In genomic region chrX:106467943-106468342, GRCh38 we compare ENCODE assay signal across 24 cellular contexts.
"Had no signal": no experiment of that assay in that cellular context is flagged by ENCODE, and none has a peak within 500 bp of the region (broad histone marks: within the 10 kb centered on the region; RNA-seq: fewer than 3 reads in every experiment).

No MANE protein-coding gene starts in this region.

- H3K9me3 ChIP-seq: stomach, suprapubic skin, testis, thoracic aorta, thyroid gland, tibial artery, tibial nerve, transverse colon, upper lobe of left lung, upper lobe of right lung, uterus, vagina had no signal

- H3K36me3 ChIP-seq: stomach, suprapubic skin, thoracic aorta, thyroid gland, tibial artery, tibial nerve, transverse colon, upper lobe of left lung, upper lobe of right lung, uterus, vagina had no signal

- DNase-seq: stimulated activated CD4-positive, alpha-beta T cell treated with anti-CD3 and anti-CD28 coated beads, Interleukin-2, amount 100 ng/mL, for 48 hours; stimulated activated CD4-positive, alpha-beta T cell treated with anti-CD3 and anti-CD28 coated beads, Interleukin-4, amount 100 ng/mL, for 1 hour; stimulated activated CD4-positive, alpha-beta T cell treated with anti-CD3 and anti-CD28 coated beads, Interleukin-4, amount 100 ng/mL, for 24 hours; stimulated activated CD4-positive, alpha-beta T cell treated with anti-CD3 and anti-CD28 coated beads, Interleukin-4, amount 100 ng/mL, for 4 hours; stimulated activated CD8-positive, alpha-beta memory T cell treated with anti-CD3 and anti-CD28 coated beads, Interleukin-4, amount 100 ng/mL, for 48 hours; stimulated activated naive B cell treated with anti-CD40 and anti-IgM and Interleukin-4, amounts not matched to agents 10 μg/mL and 1 μg/mL and 100 μg/mL, for 72 hours; stimulated activated naive CD4-positive, alpha-beta T cell; stimulated activated naive CD4-positive, alpha-beta T cell treated with Interleukin-2 at 50 U/mL for 16 hours; stimulated activated naive CD8-positive, alpha-beta T cell treated with anti-CD3 and anti-CD28 coated beads, Interleukin-15, amount 100 ng/mL, for 72 hours; stimulated activated naive CD8-positive, alpha-beta T cell treated with anti-CD3 and anti-CD28 coated beads, Interleukin-15, Interleukin-2, amounts not matched to agents 100 U/mL and 50 U/mL, for 24 hours; stomach; substantia nigra; thyroid gland; tibial artery; transverse colon; trophoblast cell; upper lobe of left lung; upper lobe of right lung; uterus had no signal

- H3K27ac ChIP-seq: stomach, suprapubic skin, testis, thoracic aorta, thyroid gland, tibial artery, tibial nerve, transverse colon, upper lobe of left lung, upper lobe of right lung, uterus, vagina had no signal

- H3K4me3 ChIP-seq: stomach, suprapubic skin, testis, thoracic aorta, thyroid gland, tibial artery, tibial nerve, transverse colon, upper lobe of left lung, upper lobe of right lung, uterus, vagina had no signal

- H3K4me1 ChIP-seq: stomach, suprapubic skin, testis, thyroid gland, tibial artery, tibial nerve, transverse colon, upper lobe of left lung, upper lobe of right lung, uterus, vagina had no signal
